Comparison of ENCODE assay signal across 8 cellular contexts in the genomic region with DNA sequence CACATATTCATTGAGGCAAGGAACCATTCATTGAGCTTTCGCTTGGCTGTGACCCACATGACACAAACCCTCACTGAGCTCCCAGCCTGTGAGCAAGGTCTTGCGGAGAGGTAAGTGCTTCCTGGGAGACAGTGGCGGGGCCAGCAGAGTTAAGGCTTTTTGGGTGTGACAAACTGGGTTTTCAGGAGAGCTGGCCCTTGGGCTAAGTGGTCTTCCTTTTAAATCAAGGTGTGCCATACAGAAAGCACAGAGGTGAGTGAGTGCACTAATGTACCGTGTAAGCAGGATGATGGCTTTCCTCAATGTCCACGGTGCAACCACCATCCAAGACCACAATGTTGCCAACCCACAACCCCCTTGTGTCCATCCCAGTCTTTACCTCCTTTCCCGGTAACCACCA.
"Had no signal": no experiment of that assay in that cellular context is flagged by ENCODE, and none has a peak within 500 bp of the region (broad histone marks: within the 10 kb centered on the region; RNA-seq: fewer than 3 reads in every experiment).

No MANE protein-coding gene starts in this region.

- H2AFZ ChIP-seq: GM23248 had no signal

- H3K4me3 Mint-ChIP-seq: HFFc6 had no signal

- H3K4me3 ChIP-seq: GM23248, HAP-1, K562 had no signal

- ATAC-seq: HCT116, K562 had no signal

- H3K9me3 ChIP-seq: HAP-1 had no signal

- H3K9me3 Mint-ChIP-seq: HFFc6 had no signal

- H3K27ac Mint-ChIP-seq: HFFc6 had no signal

- H3K27ac ChIP-seq: GM23248 had no signal

- DNase-seq: GM23248, GOT3, H7, HFFc6, IMR-90 had no signal

- H3K9ac ChIP-seq: GM23248 had no signal

- H3K4me1 ChIP-seq: HAP-1 had no signal
